ENCODE assay signal across 8 cellular contexts in the genomic region with DNA sequence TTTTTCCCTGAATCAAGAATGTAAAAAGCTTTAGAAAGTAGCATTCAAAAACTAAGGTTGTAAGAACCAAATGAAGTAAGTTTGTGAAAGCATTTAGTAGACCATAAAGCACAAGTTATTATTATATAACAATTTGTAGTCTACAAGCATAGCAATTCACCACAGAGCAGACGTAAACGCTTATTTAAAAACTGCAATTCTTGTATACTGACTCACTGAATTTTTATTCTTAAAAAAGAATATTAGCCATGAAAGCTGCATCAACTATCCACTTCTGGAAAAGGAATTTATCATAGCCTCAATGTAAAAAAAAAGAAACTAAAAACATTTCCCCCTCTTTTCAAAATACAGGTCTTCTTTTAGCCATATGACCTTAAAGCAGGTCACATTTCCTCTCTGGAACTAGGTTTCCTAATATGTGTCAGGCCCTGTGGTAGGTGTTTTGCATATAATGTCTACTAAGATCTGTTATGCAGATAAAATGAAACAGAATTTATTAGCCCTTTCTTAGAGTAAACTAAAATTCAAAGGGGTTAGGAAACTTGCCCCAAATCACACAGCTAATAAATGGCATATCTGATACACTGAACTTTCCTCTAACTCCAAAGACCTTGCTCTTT. TPM values are rescaled to one million over a fixed set of nuclear protein-coding genes. Genes with fewer than 3 reads are reported as not detected.
DNase-seq lines count a peak whose midpoint lies in the region; ATAC-seq, FAIRE-seq and TF ChIP-seq lines count a peak whose summit lies in the region.

No MANE protein-coding gene starts in this region.

- no peaks in the 10 kb centered on the region for H3K36me3 ChIP-seq in HepG2 (replicated peaks in 1 of 2; ENCODE audit: control insufficient read depth in 1 of 2, insufficient read depth in 2 of 2, low read length in 2 of 2)
- H3K36me3 ChIP-seq in right lobe of liver: no peaks in the 10 kb centered on the region

- FAIRE-seq in HepG2 (lab: Jason Lieb, UNC): no peak

- no peak for TF ChIP-seq EP300 in HepG2 (IDR thresholded peaks at IDR 0.05; ENCODE audit: low read depth in 2 of 2, low read length in 2 of 2)
- no peak for TF ChIP-seq EP300 in HepG2 (CRISPR knock-in tag; IDR thresholded peaks at IDR 0.05; ENCODE audit: borderline replicate concordance)

- TSS peak; percentile 53 for BruUV-seq in HepG2 (replicated peaks; lab: Mats Ljungman, UMichigan)

- 93% methylated on average over 2 of the region's 2 CpGs for WGBS in HepG2 (ENCODE audit: low lambda C conversion rate)
- 90% methylated on average over 2 of the region's 2 CpGs for WGBS in right lobe of liver (ENCODE audit: insufficient coverage, low coverage, low lambda C conversion rate, missing lambda C conversion rate)

- peaks cover 32% of the 10 kb centered on the region for H3K4me1 ChIP-seq in HepG2 (ENCODE audit: insufficient read depth, low read length)
- peaks cover 0 to 23% (median 4%) of the 10 kb centered on the region in 4 donors for H3K4me1 ChIP-seq in right lobe of liver

- peak overlapping the region; percentile 57 for H3K4me2 ChIP-seq in HepG2 (ENCODE audit: low read depth, low read length)

- no peak for TF ChIP-seq POLR2A in HepG2 (IDR thresholded peaks at IDR 0.05; ENCODE audit: insufficient read depth in 1 of 2, low read depth in 2 of 2, low read length in 2 of 2)
- no peak for TF ChIP-seq POLR2A in right lobe of liver (IDR thresholded peaks at IDR 0.05)

- H3K9ac ChIP-seq in HepG2 (ENCODE audit: insufficient read depth, low read depth, low read length): peak overlapping the region; percentile 96; the same call in 1 of the 2 replicates

- H4K20me1 ChIP-seq in HepG2 (ENCODE audit: insufficient read depth, low read length): peaks cover 13% of the 10 kb centered on the region; the same call in 1 of the 2 replicates

- ATAC-seq in HepG2: no peak
- no peak for ATAC-seq in right lobe of liver
- ATAC-seq in GM18498 (IDR thresholded peaks at IDR 0.05; ENCODE audit: unreplicated experiment): no peak
- no peak for ATAC-seq in HG03045 (IDR thresholded peaks at IDR 0.05; ENCODE audit: unreplicated experiment)

- DNase-seq in HepG2 (ENCODE audit: low spot score) (no peak), right lobe of liver (no peak), NAMALWA (ENCODE audit: low spot score) (peak; percentile 30), epithelial cell of proximal tubule (ENCODE audit: low read depth) (no peak), posterior cingulate gyrus (no peak), NCI-H2029 (lab: John Stamatoyannopoulos, UW) (no peak)

- no peak for TF ChIP-seq RAD21 in HepG2 (CRISPR knock-in tag; IDR thresholded peaks at IDR 0.05)

- H3K27me3 ChIP-seq in HepG2 (ENCODE audit: control insufficient read depth in 1 of 2, insufficient read depth in 2 of 2, low read length in 2 of 2) (no peaks in the 10 kb centered on the region; a peak in 1 of 5 replicates), right lobe of liver (no peaks in the 10 kb centered on the region)

- intact Hi-C loops in HepG2 (cut with micrococcal nuclease; ENCODE audit: unreplicated experiment) (loop anchor here (10.0 kb wide), 1 partner anchor 640 kb away; no protein-coding TSS in a partner anchor), right lobe of liver (cut with DNase I) (no loop called here), posterior cingulate gyrus (cut with DNase I) (loop anchor here (5.0 kb wide), 1 partner anchor 642 kb away; no protein-coding TSS in a partner anchor)

- TF ChIP-seq CTCF in HepG2 (CRISPR knock-in tag; IDR thresholded peaks at IDR 0.05) (no peak), right lobe of liver (IDR thresholded peaks at IDR 0.05) (no peak), epithelial cell of proximal tubule (conservative IDR thresholded peaks at IDR 0.05; ENCODE audit: low read depth, low read length) (no peak)

- POLR2A ChIA-PET in HepG2 (lab: Yijun Ruan, JAX): no interaction called here

- in situ Hi-C loops in HepG2 (cut with HindIII; ENCODE audit: extremely low pct_ligation_motif_present, low pct_unique_long_range_greater_than_20kb): no loop called here

- no peak overlapping the region for H2AFZ ChIP-seq in HepG2 (ENCODE audit: low read length)

- H3K4me3 ChIP-seq in HepG2 (replicated peaks in 1 of 3; ENCODE audit: insufficient read depth in 1 of 3, low read depth in 2 of 3, low read length in 3 of 3) (peak overlapping the region; percentile 31 to 97 (median 96); a peak in 4 of 6 replicates), right lobe of liver (no peak overlapping the region), epithelial cell of proximal tubule (ENCODE audit: low read depth, low read length) (peak overlapping the region; percentile 70)

- H3K9me3 ChIP-seq in HepG2 (ENCODE audit: low read length): no peaks in the 10 kb centered on the region
- H3K9me3 ChIP-seq in right lobe of liver: no peaks in the 10 kb centered on the region

- H3K79me2 ChIP-seq in HepG2 (ENCODE audit: insufficient read depth, low read length): peaks cover 61% of the 10 kb centered on the region

- no peak overlapping the region for H3K27ac ChIP-seq in HepG2 (ENCODE audit: extremely low read length, insufficient read depth, low read length)
- H3K27ac ChIP-seq in right lobe of liver: no peak overlapping the region

- CTCF ChIA-PET in HepG2 (lab: Yijun Ruan, JAX; ENCODE audit: low intra/inter-chr PET ratio, low total read pairs): no interaction called here

TF ChIP-seq in HepG2, 621 proteins besides CTCF, POLR2A, EP300 and RAD21:
- TF ChIP-seq RBFOX2 (IDR thresholded peaks at IDR 0.05; ENCODE audit: low read depth, low read length) (peak; percentile 19; the same call in 1 of the 2 replicates), ZMAT3 (CRISPR knock-in tag; conservative IDR thresholded peaks at IDR 0.05) (no peak)

RNA-seq across cellular contexts. Expression of gene MAP3K7, which starts 2.1 kb away (rescaled TPM):
- 24.4 and 29.6 TPM in 2 replicates for total RNA-seq in HepG2 (2016; rRNA removed; fragmentation: Illumina TruSeq; extraction: Trizol)
- 3.9 TPM in 2 replicates for total RNA-seq in HepG2 (2016; cell fraction: cytosol; rRNA removed; fragmentation: Illumina TruSeq; extraction: Trizol; ENCODE audit: low read depth)
- total RNA-seq in HepG2 (2016; cell fraction: insoluble cytoplasmic fraction; rRNA removed; fragmentation: Illumina TruSeq; extraction: Trizol): 22.6 and 28.8 TPM in 2 replicates
- 11.5 and 12.4 TPM in 2 replicates for total RNA-seq in HepG2 (2016; cell fraction: membrane; rRNA removed; fragmentation: Illumina TruSeq; extraction: Trizol)
- total RNA-seq in HepG2 (2016; cell fraction: nucleus; rRNA removed; fragmentation: Illumina TruSeq; extraction: Trizol): 36.1 and 36.5 TPM in 2 replicates
- 22.0 and 24.1 TPM in 2 replicates for polyA plus RNA-seq in HepG2 (2011; rRNA removed)
- 8.9 and 12.7 TPM in 2 replicates for polyA plus RNA-seq in HepG2 (2011; cell fraction: cytosol; rRNA removed)
- polyA plus RNA-seq in HepG2 (2011; cell fraction: nucleus; rRNA removed): 38.1 and 41.8 TPM in 2 replicates
- polyA plus RNA-seq in HepG2 (2012): 13.8 and 18.7 TPM in 2 replicates
- 1.4 and 2.1 TPM in 2 replicates for polyA plus RNA-seq in HepG2 (2016; cell fraction: cytosol; fragmentation: Illumina TruSeq; extraction: Trizol; ENCODE audit: low read depth)
- polyA plus RNA-seq in HepG2 (2016; cell fraction: insoluble cytoplasmic fraction; fragmentation: Illumina TruSeq; extraction: Trizol; ENCODE audit: low read depth): 30.8 and 32.7 TPM in 2 replicates
- 6.8 and 6.9 TPM in 2 replicates for polyA plus RNA-seq in HepG2 (2016; cell fraction: membrane; fragmentation: Illumina TruSeq; extraction: Trizol; ENCODE audit: low read depth)
- 46.8 and 49.3 TPM in 2 replicates for polyA plus RNA-seq in HepG2 (2016; cell fraction: nucleus; fragmentation: Illumina TruSeq; extraction: Trizol; ENCODE audit: insufficient read depth, low read depth)
- 13.7 and 18.2 TPM in 2 replicates for polyA minus RNA-seq in HepG2 (2011; rRNA and poly(A)+ RNA removed; ENCODE audit: low replicate concordance)
- 10.4 and 10.6 TPM in 2 replicates for polyA minus RNA-seq in HepG2 (2011; cell fraction: cytosol; rRNA and poly(A)+ RNA removed)
- 81.5 and 83.7 TPM in 2 replicates for polyA minus RNA-seq in HepG2 (2011; cell fraction: nucleus; rRNA and poly(A)+ RNA removed)
- 10 to 100 TPM in 4 of 6 experiments, 1 to 10 TPM in 2; 8.1 to 12.5 (median 10.3) TPM for total RNA-seq in right lobe of liver
- total RNA-seq in epithelial cell of proximal tubule: 20.9 and 21.9 TPM in 2 replicates

Comparison
In these comparisons a context has a peak if more than half of its experiments do, and no peak if none do; other contexts are left out.
1. H3K4me3 ChIP-seq: peak in HepG2 (3 of 3) and epithelial cell of proximal tubule (single experiment); none in right lobe of liver (0 of 3).
2. intact Hi-C loops: an anchor here in HepG2 (10.0 kb wide) and posterior cingulate gyrus (5.0 kb wide); none called in right lobe of liver.